In genomic region chr4:15469402-15470148, GRCh38 we compare ENCODE assay signal across 9 cellular contexts. TPM values are rescaled to one million over a fixed set of nuclear protein-coding genes. Genes with fewer than 3 reads are reported as not detected.
DNase-seq lines count a peak whose midpoint lies in the region; ATAC-seq and TF ChIP-seq lines count a peak whose summit lies in the region.
"Had no signal": no experiment of that assay in that cellular context is flagged by ENCODE, and none has a peak within 500 bp of the region (broad histone marks: within the 10 kb centered on the region; RNA-seq: fewer than 3 reads in every experiment).

Gene CC2D2A (plus strand): TSS chr4:15469882. CDS start chr4:15475933, 6,051 bp downstream.

- H4K20me1 ChIP-seq in PC-9 (ENCODE audit: insufficient read depth), result no peaks in the 10 kb centered on the region

- H3K9me2 ChIP-seq in PC-9 (ENCODE audit: insufficient read depth), result no peaks in the 10 kb centered on the region

- peak within 1 kb of the TSS; percentile 68 for H3K4me3 ChIP-seq in PC-9
- H3K4me3 ChIP-seq in epithelial cell of esophagus (ENCODE audit: low read length), result peak within 1 kb of the TSS; percentile 43

- no peak within 1 kb of the TSS for H3K27ac ChIP-seq in PC-9

- H3K27me3 Mint-ChIP-seq in mesothelial cell of epicardium (ENCODE audit: low read depth) (no peaks in the 10 kb centered on the region), type B pancreatic cell (no peaks in the 10 kb centered on the region)

- 0 out of 2 replicates have a peak, but pooled peaks cover 4% of the 10 kb centered on the region for H3K4me1 ChIP-seq in PC-9 (replicated peaks; ENCODE audit: insufficient read depth)

- peak within 1 kb of the TSS; percentile 82 for H3K27ac Mint-ChIP-seq in mesothelial cell of epicardium
- peak within 1 kb of the TSS; percentile 34 for H3K27ac Mint-ChIP-seq in type B pancreatic cell
- H3K27ac Mint-ChIP-seq: T-helper 1 cell treated with Interleukin-12 subunit alpha and Interleukin-12 subunit beta and Interleukin-4 antibody, amounts not matched to agents 30 μg/mL and 1 μg/mL, for 36 hours had no signal

- H3K4me1 Mint-ChIP-seq in mesothelial cell of epicardium (peaks cover 24% of the 10 kb centered on the region), type B pancreatic cell (ENCODE audit: unreplicated experiment) (peaks cover 7% of the 10 kb centered on the region)

- H3K9me3 ChIP-seq in PC-9 (ENCODE audit: insufficient read depth, low read depth), result no peaks in the 10 kb centered on the region

- ATAC-seq in GM21619 (IDR thresholded peaks at IDR 0.05; ENCODE audit: unreplicated experiment), result peak; percentile 47
- ATAC-seq in GM18505 (IDR thresholded peaks at IDR 0.05; ENCODE audit: unreplicated experiment), result no peak

- POLR2A ChIA-PET in PC-9 (lab: Charles Lee; ENCODE audit: unreplicated experiment), result interaction anchor here (0.6 kb wide), 1 partner anchor 69 kb away, joined by 3 read pairs; no protein-coding TSS in a partner anchor

- intact Hi-C loops in PC-9 (cut with micrococcal nuclease; ENCODE audit: unreplicated experiment), result no loop called here

- no peaks in the 10 kb centered on the region for H3K79me2 ChIP-seq in PC-9 (ENCODE audit: low read depth)

- no TSS peak for BruUV-seq in PC-9 (replicated peaks; lab: Mats Ljungman, UMichigan)

- peak; percentile 28 to 47 for DNase-seq in PC-9
- peak; percentile 44 for DNase-seq in epithelial cell of esophagus (ENCODE audit: low read depth)
- DNase-seq in mesothelial cell of epicardium (ENCODE audit: low spot score in 2 of 2, unreplicated experiment in 2 of 2), result no peak
- no peak for DNase-seq in type B pancreatic cell (ENCODE audit: extremely low spot score, unreplicated experiment)
- DNase-seq in activated effector memory CD4-positive, alpha-beta T cell treated with Interleukin-2 at 50 U/mL for 16 hours, result no peak
- DNase-seq in NCI-H446 treated with DMSO at 0.1 percent for 48 hours (lab: John Stamatoyannopoulos, UW), result no peak

- no peaks in the 10 kb centered on the region for H3K36me3 ChIP-seq in PC-9 (ENCODE audit: low read depth)

- no peaks in the 10 kb centered on the region for H3F3A ChIP-seq in PC-9 (ENCODE audit: insufficient read depth, low read depth)

- H2AFZ ChIP-seq in PC-9, result peak within 1 kb of the TSS; percentile 81

- H3K36me3 Mint-ChIP-seq in mesothelial cell of epicardium (no peaks in the 10 kb centered on the region), type B pancreatic cell (no peaks in the 10 kb centered on the region)

- H3K4me3 Mint-ChIP-seq in mesothelial cell of epicardium (peak within 1 kb of the TSS; percentile 80), type B pancreatic cell (peak within 1 kb of the TSS; percentile 89)
- H3K4me3 Mint-ChIP-seq: T-helper 1 cell treated with Interleukin-12 subunit alpha and Interleukin-12 subunit beta and Interleukin-4 antibody, amounts not matched to agents 30 μg/mL and 1 μg/mL, for 36 hours had no signal

- H3K9me3 Mint-ChIP-seq in mesothelial cell of epicardium (no peaks in the 10 kb centered on the region), type B pancreatic cell (no peaks in the 10 kb centered on the region)
- H3K9me3 Mint-ChIP-seq: T-helper 1 cell treated with Interleukin-12 subunit alpha and Interleukin-12 subunit beta and Interleukin-4 antibody, amounts not matched to agents 30 μg/mL and 1 μg/mL, for 36 hours had no signal

- CTCF ChIA-PET in PC-9 (lab: Charles Lee), result interaction anchor here (0.6 to 1.2 kb wide), 5 partner anchors 12 to 780 kb away, joined by 3 to 4 read pairs (median 3); no protein-coding TSS in a partner anchor

- TF ChIP-seq POLR2A in GM18505 (IDR thresholded peaks at IDR 0.05; ENCODE audit: borderline replicate concordance, extremely low read depth, insufficient read depth, insufficient read length), result no peak

- TF ChIP-seq CTCF in PC-9 (conservative IDR thresholded peaks at IDR 0.05) (no peak), epithelial cell of esophagus (IDR thresholded peaks at IDR 0.05; ENCODE audit: insufficient read depth, low read depth, low read length, missing control alignments) (no peak), mesothelial cell of epicardium (IDR thresholded peaks at IDR 0.05; ENCODE audit: unreplicated experiment) (no peak), type B pancreatic cell (conservative IDR thresholded peaks at IDR 0.05) (no peak)

- no peaks in the 10 kb centered on the region for H3K27me3 ChIP-seq in PC-9 (ENCODE audit: insufficient read depth, low read depth)

- peak within 1 kb of the TSS; percentile 73 for H3K4me2 ChIP-seq in PC-9

RNA-seq across cellular contexts. Expression of gene CC2D2A, which starts in this region (rescaled TPM):
- total RNA-seq in PC-9 (2021), result 6.9 and 7.0 TPM in 2 replicates
- 20.8 to 24.0 TPM (median 20.9 TPM) in 3 replicates for total RNA-seq in mesothelial cell of epicardium
- total RNA-seq in type B pancreatic cell (ENCODE audit: low replicate concordance), result 21.6 and 27.8 TPM in 2 replicates

Comparison
In these comparisons a context has a peak if more than half of its experiments do, and no peak if none do; other contexts are left out.
1. DNase-seq: peak in PC-9 (2 of 2) and epithelial cell of esophagus (single experiment); none in mesothelial cell of epicardium (0 of 2), type B pancreatic cell (single experiment), activated effector memory CD4-positive, alpha-beta T cell treated with Interleukin-2 at 50 U/mL for 16 hours (single experiment) and NCI-H446 treated with DMSO at 0.1 percent for 48 hours (single experiment).